In genomic region chr19:39412100-39412866, GRCh38 we compare ENCODE assay signal across 1 cellular context.
TF ChIP-seq lines count a peak whose summit lies in the region.

Gene PLEKHG2, plus strand, starts transcription at chr19:39412669. Its CDS starts 1,418 bp downstream, at chr19:39414087.

TF ChIP-seq in HEK293, 187 proteins besides CTCF, POLR2A, EP300 and RAD21 (continued from another document and continues in another):
- peak; percentile 92 for TF ChIP-seq ZBTB44 (tag by site-specific recombination; IDR thresholded peaks at IDR 0.05)
- TF ChIP-seq OSR2 (tag by site-specific recombination; IDR thresholded peaks at IDR 0.05) = peak; percentile 19
- peak; percentile 56; the same call in 1 of the 2 replicates for TF ChIP-seq ZNF600 (tag by site-specific recombination; IDR thresholded peaks at IDR 0.05)
- peak; percentile 80 for TF ChIP-seq PRDM4 (tag by site-specific recombination; IDR thresholded peaks at IDR 0.05)
- no peak for TF ChIP-seq ZNF266 (tag by site-specific recombination; IDR thresholded peaks at IDR 0.05; ENCODE audit: low read depth)
- no peak for TF ChIP-seq ZNF133 (tag by site-specific recombination; IDR thresholded peaks at IDR 0.05)
- TF ChIP-seq ZNF488 (tag by site-specific recombination; IDR thresholded peaks at IDR 0.05) = 0 out of 2 replicates have a peak, but pooled peaks have one; percentile 53
- no peak for TF ChIP-seq FEZF1 (tag by site-specific recombination; IDR thresholded peaks at IDR 0.05)
- 0 out of 2 replicates have a peak, but pooled peaks have one; percentile 21 for TF ChIP-seq YY2 (tag by site-specific recombination; IDR thresholded peaks at IDR 0.05)
- TF ChIP-seq ZNF555 (tag by site-specific recombination; conservative IDR thresholded peaks at IDR 0.05) = no peak
- peak; percentile 50; the same call in 1 of the 2 replicates for TF ChIP-seq SCRT1 (tag by site-specific recombination; IDR thresholded peaks at IDR 0.05; ENCODE audit: borderline replicate concordance)
- no peak for TF ChIP-seq ZNF510 (tag by site-specific recombination; IDR thresholded peaks at IDR 0.05; ENCODE audit: insufficient replicate concordance)
- TF ChIP-seq ZNF112 (tag by site-specific recombination; IDR thresholded peaks at IDR 0.05) = no peak
- peak; percentile 75 for TF ChIP-seq ZNF10 (tag by site-specific recombination; IDR thresholded peaks at IDR 0.05)
- TF ChIP-seq ZBTB6 (tag by site-specific recombination; IDR thresholded peaks at IDR 0.05) = peak; percentile 88
- 0 out of 2 replicates have a peak, but pooled peaks have one; percentile 80 for TF ChIP-seq ZNF280D (tag by site-specific recombination; IDR thresholded peaks at IDR 0.05)
- TF ChIP-seq TSHZ1 (tag by site-specific recombination; IDR thresholded peaks at IDR 0.05; ENCODE audit: borderline replicate concordance) = peak; percentile 81
- TF ChIP-seq ZNF660 (tag by site-specific recombination; IDR thresholded peaks at IDR 0.05) = peak; percentile 89
- peak; percentile 81 for TF ChIP-seq ZNF341 (tag by site-specific recombination; IDR thresholded peaks at IDR 0.05; ENCODE audit: low read depth)
- no peak for TF ChIP-seq ZNF140 (tag by site-specific recombination; IDR thresholded peaks at IDR 0.05)
- TF ChIP-seq ZNF175 (tag by site-specific recombination; IDR thresholded peaks at IDR 0.05) = no peak
- peak; percentile 99 for TF ChIP-seq ZNF580 (tag by site-specific recombination; IDR thresholded peaks at IDR 0.05)
- TF ChIP-seq ZSCAN18 (tag by site-specific recombination; IDR thresholded peaks at IDR 0.05) = peak; percentile 92
- peak; percentile 99 for TF ChIP-seq ZNF324 (tag by site-specific recombination; IDR thresholded peaks at IDR 0.05)
- peak; percentile 88 for TF ChIP-seq KLF17 (tag by site-specific recombination; IDR thresholded peaks at IDR 0.05)
- no peak for TF ChIP-seq ZNF132 (tag by site-specific recombination; IDR thresholded peaks at IDR 0.05; ENCODE audit: borderline replicate concordance)
- TF ChIP-seq ZFHX2 (tag by site-specific recombination; conservative IDR thresholded peaks at IDR 0.05) = peak; percentile 89
- TF ChIP-seq GLIS2 (tag by site-specific recombination; IDR thresholded peaks at IDR 0.05) = peak; percentile 100
- TF ChIP-seq SALL2 (tag by site-specific recombination; IDR thresholded peaks at IDR 0.05; ENCODE audit: borderline replicate concordance) = peak; percentile 42; the same call in 1 of the 2 replicates
- TF ChIP-seq ZNF221 (tag by site-specific recombination; IDR thresholded peaks at IDR 0.05; ENCODE audit: borderline replicate concordance) = peak; percentile 99
- TF ChIP-seq ZNF174 (tag by site-specific recombination; IDR thresholded peaks at IDR 0.05) = no peak
- TF ChIP-seq ZNF114 (tag by site-specific recombination; IDR thresholded peaks at IDR 0.05) = no peak
- TF ChIP-seq ZBTB49 (tag by site-specific recombination; IDR thresholded peaks at IDR 0.05; ENCODE audit: low read depth) = no peak
- TF ChIP-seq ZNF785 (tag by site-specific recombination; IDR thresholded peaks at IDR 0.05) = peak; percentile 96
- no peak for TF ChIP-seq ZNF155 (tag by site-specific recombination; IDR thresholded peaks at IDR 0.05)
- peak; percentile 20; the same call in 1 of the 2 replicates for TF ChIP-seq SCRT2 (tag by site-specific recombination; IDR thresholded peaks at IDR 0.05)
- 0 out of 2 replicates have a peak, but pooled peaks have one; percentile 2 for TF ChIP-seq ZNF19 (tag by site-specific recombination; IDR thresholded peaks at IDR 0.05; ENCODE audit: low read depth)
- 0 out of 2 replicates have a peak, but pooled peaks have one; percentile 68 for TF ChIP-seq ZNF596 (tag by site-specific recombination; IDR thresholded peaks at IDR 0.05)
- peak; percentile 91 for TF ChIP-seq IKZF3 (tag by site-specific recombination; IDR thresholded peaks at IDR 0.05)
- TF ChIP-seq ZNF548 (tag by site-specific recombination; IDR thresholded peaks at IDR 0.05) = no peak
- TF ChIP-seq ZEB2 (tag by site-specific recombination; IDR thresholded peaks at IDR 0.05) = peak; percentile 97
- peak; percentile 50 for TF ChIP-seq ZNF654 (tag by site-specific recombination; IDR thresholded peaks at IDR 0.05; ENCODE audit: low read depth)
- peak; percentile 73 for TF ChIP-seq ZFP69B (tag by site-specific recombination; IDR thresholded peaks at IDR 0.05)
- TF ChIP-seq MYNN (tag by site-specific recombination; IDR thresholded peaks at IDR 0.05; ENCODE audit: borderline replicate concordance) = no peak
- peak; percentile 96 for TF ChIP-seq ZBTB1 (tag by site-specific recombination; IDR thresholded peaks at IDR 0.05)
